In the genomic region with DNA sequence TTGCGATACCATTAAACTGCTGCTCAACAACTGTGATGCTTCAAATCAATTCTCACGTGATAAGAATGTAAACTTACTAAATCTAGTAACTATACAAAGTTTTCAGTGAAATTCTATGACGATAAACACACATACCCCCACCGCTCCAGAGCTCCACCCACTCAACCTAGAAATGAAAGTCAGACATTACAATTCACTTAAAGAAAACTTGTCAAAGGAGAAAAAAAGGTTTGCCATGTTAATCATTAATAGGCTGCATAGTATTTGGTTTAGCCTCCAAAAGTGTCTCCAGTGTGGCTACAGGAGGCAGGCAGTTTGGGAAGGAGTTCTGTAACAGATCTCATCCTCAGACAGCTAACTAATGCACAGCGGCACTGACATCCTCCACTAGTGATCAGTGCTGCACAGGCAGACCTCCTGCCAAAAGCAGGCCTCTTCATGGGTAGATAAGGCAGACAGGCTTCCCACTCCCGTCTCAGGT, we compare ENCODE assay signal across 9 cellular contexts. TPM values are rescaled to one million over a fixed set of nuclear protein-coding genes. Genes with fewer than 3 reads are reported as not detected.
DNase-seq lines count a peak whose midpoint lies in the region; ATAC-seq and TF ChIP-seq lines count a peak whose summit lies in the region.
"Had no signal": no experiment of that assay in that cellular context is flagged by ENCODE, and none has a peak within 500 bp of the region (broad histone marks: within the 10 kb centered on the region; RNA-seq: fewer than 3 reads in every experiment).

No MANE protein-coding gene starts in this region.

- H3K23ac ChIP-seq in IMR-90 (ENCODE audit: low read depth, low read length), result peak overlapping the region; percentile 50

- H3K9me3 ChIP-seq in IMR-90 (ENCODE audit: control insufficient read depth, insufficient read depth, low read length) (no peaks in the 10 kb centered on the region), right lobe of liver (no peaks in the 10 kb centered on the region), thoracic aorta (no peaks in the 10 kb centered on the region)

- H3K36me3 ChIP-seq in IMR-90 (ENCODE audit: control insufficient read depth, insufficient read depth, low read length), result no peaks in the 10 kb centered on the region; the same call in 1 of the 2 replicates
- no peaks in the 10 kb centered on the region for H3K36me3 ChIP-seq in right lobe of liver
- no peaks in the 10 kb centered on the region for H3K36me3 ChIP-seq in thoracic aorta

- no TSS peak for BruUV-seq in IMR-90 (replicated peaks; lab: Mats Ljungman, UMichigan)

- TF ChIP-seq RAD21 in IMR-90 (IDR thresholded peaks at IDR 0.05; ENCODE audit: low read length), result no peak

- intact Hi-C loops in IMR-90 (cut with micrococcal nuclease), result loop anchor here (5.0 kb wide), 1 partner anchor 45 kb away; no protein-coding TSS in a partner anchor
- intact Hi-C loops in right lobe of liver (cut with DNase I), result no loop called here

- ATAC-seq in IMR-90 (ENCODE audit: low read depth) (no peak), right lobe of liver (peak in 1 of 4 donors; percentile 36), thoracic aorta (ENCODE audit: insufficient number of reproducible peaks, low FRiP score, low read depth) (no peak), GM21360 (IDR thresholded peaks at IDR 0.05; ENCODE audit: unreplicated experiment) (no peak), esophagus mucosa (no peak)
- ATAC-seq in activated naive CD4-positive, alpha-beta T cell treated with anti-CD3 and anti-CD28 coated beads, Interleukin-2, amount 50 U/mL, for 72 hours, result peak; percentile 3 to 45

- H3K27me3 ChIP-seq in IMR-90 (ENCODE audit: control insufficient read depth, insufficient read depth, low read length) (no peaks in the 10 kb centered on the region), right lobe of liver (no peaks in the 10 kb centered on the region), thoracic aorta (replicated peaks; ENCODE audit: insufficient read depth) (no peaks in the 10 kb centered on the region)

- H3K4me1 ChIP-seq in IMR-90 (ENCODE audit: control insufficient read depth, insufficient read depth, low read length) (peaks cover 5% of the 10 kb centered on the region), right lobe of liver (peaks cover 0 to 38% (median 19%) of the 10 kb centered on the region in 4 donors), thoracic aorta (ENCODE audit: control insufficient read depth in 1 of 2, low read depth in 2 of 2) (peaks cover 44 to 63% of the 10 kb centered on the region in 2 donors)

- H3K14ac ChIP-seq in IMR-90 (replicated peaks; ENCODE audit: low read depth, low read length), result peak overlapping the region; percentile 57; the same call in 1 of the 2 replicates

- peaks cover 20 to 70% of the 10 kb centered on the region in 2 experiments for H3K79me1 ChIP-seq in IMR-90 (ENCODE audit: low read depth in 1 of 2, low read length in 2 of 2)

- H4K20me1 ChIP-seq in IMR-90 (ENCODE audit: insufficient read depth, low read length), result peaks cover 20% of the 10 kb centered on the region; the same call in 1 of the 2 replicates

- no peak overlapping the region for H3K18ac ChIP-seq in IMR-90 (ENCODE audit: low read depth, low read length)

- H3K56ac ChIP-seq in IMR-90 (ENCODE audit: extremely low read depth, insufficient read depth, low read length), result no peak overlapping the region

- H3K9me1 ChIP-seq in IMR-90 (ENCODE audit: insufficient read depth, low read length), result peaks cover 4% of the 10 kb centered on the region

- in situ Hi-C loops in IMR-90 (cut with MboI; ENCODE audit: low sequenced_read_pairs), result no loop called here

- peaks cover 27 to 31% of the 10 kb centered on the region in 2 donors for H3K36me3 Mint-ChIP-seq in activated naive CD4-positive, alpha-beta T cell treated with anti-CD3 and anti-CD28 coated beads, Interleukin-2, amount 50 U/mL, for 72 hours

- H3K9ac ChIP-seq in IMR-90 (ENCODE audit: low read depth, low read length), result no peak overlapping the region

- peak overlapping the region; percentile 33; the same call in 1 of the 2 replicates for H4K91ac ChIP-seq in IMR-90 (ENCODE audit: insufficient read depth, low read depth, low read length)

- no peak overlapping the region for H2BK20ac ChIP-seq in IMR-90 (ENCODE audit: low read depth, low read length)

- no peak for TF ChIP-seq POLR2A in IMR-90 (IDR thresholded peaks at IDR 0.05; ENCODE audit: low read depth, low read length)
- no peak for TF ChIP-seq POLR2A in right lobe of liver (IDR thresholded peaks at IDR 0.05)

- 0 out of 2 replicates have a peak overlapping the region, but pooled peaks have one; percentile 41 for H2BK120ac ChIP-seq in IMR-90 (ENCODE audit: low read depth, low read length)

- peak overlapping the region; percentile 70 for H3K4me2 ChIP-seq in IMR-90 (ENCODE audit: low read depth, low read length)

- dilution Hi-C loops in IMR-90 (cut with HindIII; ENCODE audit: low sequenced_read_pairs, unreplicated experiment), result no loop called here

- TF ChIP-seq CTCF in IMR-90 (conservative IDR thresholded peaks at IDR 0.05; ENCODE audit: low read depth, low read length), result no peak
- no peak for TF ChIP-seq CTCF in right lobe of liver (IDR thresholded peaks at IDR 0.05)
- TF ChIP-seq CTCF in thoracic aorta (IDR thresholded peaks at IDR 0.05), result no peak

- no peak overlapping the region for H2BK15ac ChIP-seq in IMR-90 (ENCODE audit: low read depth, low read length)

- CTCF ChIA-PET in IMR-90 (lab: Yijun Ruan, JAX), result interaction anchor here (0.6 to 1.2 kb wide), 3 partner anchors 20 to 109 kb away, joined by 3 read pairs; a partner anchor contains a TSS

- H4K8ac ChIP-seq in IMR-90 (ENCODE audit: low read depth in 2 of 2, low read length in 2 of 2), result peak overlapping the region in 1 of 2 experiments; percentile 9; a peak in 1 of 4 replicates

- no CpG with 5 or more reads among the region's 6 CpGs for WGBS in IMR-90 (ENCODE audit: extremely low coverage in 2 of 2, insufficient read length in 1 of 2), 2 experiments
- WGBS in right lobe of liver (ENCODE audit: insufficient coverage, low coverage, low lambda C conversion rate, missing lambda C conversion rate), result 39% methylated on average over 6 of the region's 6 CpGs

- POLR2A ChIA-PET in IMR-90 (lab: Charles Lee; ENCODE audit: unreplicated experiment), result interaction anchor here (0.6 kb wide), 1 partner anchor 460 kb away, joined by 4 read pairs; no protein-coding TSS in a partner anchor

- H3K4me3 ChIP-seq in IMR-90 (ENCODE audit: insufficient read depth, low read depth, low read length), result peak overlapping the region; percentile 13; the same call in 1 of the 2 replicates
- peak overlapping the region; percentile 0 to 5 (median 3) for H3K4me3 ChIP-seq in right lobe of liver
- peak overlapping the region; percentile 97 for H3K4me3 ChIP-seq in thoracic aorta

- 0 out of 2 replicates have a peak overlapping the region, but pooled peaks have one; percentile 45 for H3K4ac ChIP-seq in IMR-90 (ENCODE audit: low read depth, low read length)

- DNase-seq in EH (ENCODE audit: low read depth) (peak; percentile 16), IMR-90 (peak; percentile 22), right lobe of liver (no peak), thoracic aorta (ENCODE audit: low spot score) (no peak), NCI-H1694 treated with DMSO at 0.1 percent for 48 hours (lab: John Stamatoyannopoulos, UW) (no peak)
- peak in 1 of 2 donors; percentile 45 for DNase-seq in activated naive CD4-positive, alpha-beta T cell treated with anti-CD3 and anti-CD28 coated beads, Interleukin-2, amount 50 U/mL, for 72 hours (ENCODE audit: low spot score in 2 of 2)

- peak overlapping the region; percentile 51 to 97 for H3K27ac Mint-ChIP-seq in activated naive CD4-positive, alpha-beta T cell treated with anti-CD3 and anti-CD28 coated beads, Interleukin-2, amount 50 U/mL, for 72 hours

- no peak overlapping the region for H2AK5ac ChIP-seq in IMR-90 (ENCODE audit: low read depth, low read length)

- no peak overlapping the region for H2BK5ac ChIP-seq in IMR-90 (ENCODE audit: low read depth, low read length, poor library complexity, severe bottlenecking)

- peaks cover 1 to 4% of the 10 kb centered on the region in 2 donors for H3K9me3 Mint-ChIP-seq in activated naive CD4-positive, alpha-beta T cell treated with anti-CD3 and anti-CD28 coated beads, Interleukin-2, amount 50 U/mL, for 72 hours

- H2AK9ac ChIP-seq in IMR-90 (replicated peaks; ENCODE audit: low read depth, low read length, poor library complexity), result no peak overlapping the region

- no peak overlapping the region for H2AFZ ChIP-seq in IMR-90 (replicated peaks; ENCODE audit: low read length, poor library complexity)

- H3K27ac ChIP-seq in IMR-90 (ENCODE audit: insufficient read depth, low read length), result peak overlapping the region; percentile 8; the same call in 1 of the 2 replicates
- no peak overlapping the region for H3K27ac ChIP-seq in right lobe of liver
- no peak overlapping the region for H3K27ac ChIP-seq in thoracic aorta
- H3K27ac ChIP-seq: epithelial cell of prostate had no signal

- H4K5ac ChIP-seq in IMR-90 (ENCODE audit: low read depth, low read length), result no peak overlapping the region

TF ChIP-seq in IMR-90, 13 proteins besides CTCF, POLR2A, EP300 and RAD21 (continues in another document):
- TF ChIP-seq NFE2L2 (IDR thresholded peaks at IDR 0.05; ENCODE audit: low read depth, low read length) (no peak), CHD1 (IDR thresholded peaks at IDR 0.05; ENCODE audit: low read depth, low read length) (no peak), BHLHE40 (IDR thresholded peaks at IDR 0.05; ENCODE audit: low read depth, low read length) (no peak), RFX5 (IDR thresholded peaks at IDR 0.05; ENCODE audit: low read depth, low read length) (no peak), FOS (IDR thresholded peaks at IDR 0.05; ENCODE audit: low read depth, low read length) (no peak), MAZ (IDR thresholded peaks at IDR 0.05; ENCODE audit: borderline replicate concordance, low read depth, low read length) (no peak), SMC3 (IDR thresholded peaks at IDR 0.05; ENCODE audit: low read depth, low read length) (no peak), MXI1 (IDR thresholded peaks at IDR 0.05; ENCODE audit: borderline replicate concordance, low read depth, low read length) (no peak), CEBPB (IDR thresholded peaks at IDR 0.05; ENCODE audit: low read depth, low read length) (no peak), MAFK (IDR thresholded peaks at IDR 0.05; ENCODE audit: low read depth, low read length) (no peak)

RNA-seq across cellular contexts. Expression of a gene that starts 3.1 kb away (rescaled TPM):
- total RNA-seq in IMR-90 (2012; rRNA removed) (18.3 and 22.2 TPM in 2 replicates), right lobe of liver (10 to 100 TPM; 15.4 to 26.7 (median 20.6) TPM), thoracic aorta (10 to 100 TPM; 24.3 to 59.2 TPM), esophagus mucosa (15.7 TPM)
- polyA plus RNA-seq in IMR-90 (2012; rRNA removed), result 26.8 and 27.2 TPM in 2 replicates
- polyA plus RNA-seq in IMR-90 (2012; cell fraction: cytosol; rRNA removed), result 7.9 and 15.9 TPM in 2 replicates
- 11.7 and 13.3 TPM in 2 replicates for polyA plus RNA-seq in IMR-90 (2012; cell fraction: nucleus; rRNA removed; ENCODE audit: low replicate concordance)
- 10 to 100 TPM; 21.9 to 22.3 TPM for total RNA-seq in activated naive CD4-positive, alpha-beta T cell treated with anti-CD3 and anti-CD28 coated beads, Interleukin-2, amount 50 U/mL, for 72 hours

Comparison
In these comparisons a context has a peak if more than half of its experiments do, and no peak if none do; other contexts are left out.
1. DNase-seq: peak in EH (single experiment) and IMR-90 (single experiment); none in right lobe of liver (0 of 3), thoracic aorta (single experiment) and NCI-H1694 treated with DMSO at 0.1 percent for 48 hours (single experiment).
2. ATAC-seq: peak in activated naive CD4-positive, alpha-beta T cell treated with anti-CD3 and anti-CD28 coated beads, Interleukin-2, amount 50 U/mL, for 72 hours (2 of 2); none in IMR-90 (single experiment), thoracic aorta (single experiment), GM21360 (single experiment) and esophagus mucosa (single experiment).
3. H3K4me3 ChIP-seq: peak in every context shown above with its lines; median percentile 97 in thoracic aorta; 13 in IMR-90; 3 in right lobe of liver.